ENCODE assay signal across 18 cellular contexts in genomic region chr1:17742590-17742989, GRCh38. TPM values are rescaled to one million over a fixed set of nuclear protein-coding genes. Genes with fewer than 3 reads are reported as not detected.
DNase-seq lines count a peak whose midpoint lies in the region; ATAC-seq and TF ChIP-seq lines count a peak whose summit lies in the region.
"Had no signal": no experiment of that assay in that cellular context is flagged by ENCODE, and none has a peak within 500 bp of the region (broad histone marks: within the 10 kb centered on the region; RNA-seq: fewer than 3 reads in every experiment).

No MANE protein-coding gene starts in this region.

- intact Hi-C loops in activated naive CD4-positive, alpha-beta T cell treated with anti-CD3 and anti-CD28 coated beads for 36 hours (cut with micrococcal nuclease), result no loop called here

- H3K4me1 ChIP-seq in osteoblast (ENCODE audit: insufficient read depth, low read length), result no peaks in the 10 kb centered on the region

- no peaks in the 10 kb centered on the region for H3K9me3 ChIP-seq in osteoblast (ENCODE audit: low read depth, low read length)
- H3K9me3 ChIP-seq: mucosa of descending colon had no signal

- TF ChIP-seq CTCF in fibroblast of mammary gland (conservative IDR thresholded peaks at IDR 0.05; ENCODE audit: control insufficient read depth, insufficient read depth, low read depth, low read length) (no peak), osteoblast (IDR thresholded peaks at IDR 0.05; ENCODE audit: extremely low read depth, low read depth, low read length) (no peak)

- H3K27me3 ChIP-seq in osteoblast (ENCODE audit: insufficient read depth, low read length), result peaks cover 8% of the 10 kb centered on the region

- H3K4me3 Mint-ChIP-seq in activated naive CD4-positive, alpha-beta T cell treated with anti-CD3 and anti-CD28 coated beads for 36 hours, result no peak overlapping the region
- H3K4me3 Mint-ChIP-seq: dendritic cell treated with granulocyte-macrophage colony-stimulating factor and Interleukin-4, amounts not matched to agents 40 ng/mL and 50 ng/mL, for 4 days; H9 had no signal

- no peak overlapping the region for H3K27ac ChIP-seq in osteoblast (ENCODE audit: low read depth, low read length)
- H3K27ac ChIP-seq: epithelial cell of prostate, RWPE1 had no signal

- no peak for ATAC-seq in stimulated activated naive CD8-positive, alpha-beta T cell treated with anti-CD3 and anti-CD28 coated beads, Interleukin-15, Interleukin-2, amounts not matched to agents 100 U/mL and 50 U/mL, for 24 hours
- ATAC-seq: mucosa of descending colon, sciatic nerve had no signal

- H3K27me3 Mint-ChIP-seq in activated naive CD4-positive, alpha-beta T cell treated with anti-CD3 and anti-CD28 coated beads for 36 hours (ENCODE audit: low read depth), result peaks cover 15% of the 10 kb centered on the region

- no peak overlapping the region for H3K4me3 ChIP-seq in fibroblast of mammary gland (ENCODE audit: control insufficient read depth, low read depth, low read length)
- H3K4me3 ChIP-seq in osteoblast (ENCODE audit: insufficient read depth, low read length), result no peak overlapping the region
- H3K4me3 ChIP-seq: mucosa of descending colon had no signal

- no peaks in the 10 kb centered on the region for H4K20me1 ChIP-seq in osteoblast (ENCODE audit: insufficient read depth, low read length)

- H3K79me2 ChIP-seq in osteoblast (ENCODE audit: insufficient read depth, low read length), result no peaks in the 10 kb centered on the region

- CTCF ChIA-PET in activated naive CD4-positive, alpha-beta T cell treated with anti-CD3 and anti-CD28 coated beads for 36 hours (lab: Charles Lee), result no interaction called here

- H3K9me3 Mint-ChIP-seq in activated naive CD4-positive, alpha-beta T cell treated with anti-CD3 and anti-CD28 coated beads for 36 hours, result no peaks in the 10 kb centered on the region
- H3K9me3 Mint-ChIP-seq: dendritic cell treated with granulocyte-macrophage colony-stimulating factor and Interleukin-4, amounts not matched to agents 40 ng/mL and 50 ng/mL, for 4 days; H9 had no signal

- H3K27ac Mint-ChIP-seq in activated naive CD4-positive, alpha-beta T cell treated with anti-CD3 and anti-CD28 coated beads for 36 hours, result no peak overlapping the region
- H3K27ac Mint-ChIP-seq: dendritic cell treated with granulocyte-macrophage colony-stimulating factor and Interleukin-4, amounts not matched to agents 40 ng/mL and 50 ng/mL, for 4 days; H9 had no signal

- no peak overlapping the region for H3K4me2 ChIP-seq in osteoblast (ENCODE audit: insufficient read depth, low read length)

- DNase-seq in DMS79 (lab: John Stamatoyannopoulos, UW) (peak; percentile 64), NCI-H1105 treated with DMSO at 0.1 percent for 48 hours (lab: John Stamatoyannopoulos, UW) (peak; percentile 48), fibroblast of mammary gland (ENCODE audit: low read depth) (peak; percentile 59), osteoblast (ENCODE audit: insufficient read length, low spot score, missing footprints) (peak; percentile 81)
- no peak for DNase-seq in activated T-cell treated with anti-CD3 and anti-CD28 coated beads, Interleukin-2, amount 50 U/mL, for 48 hours
- DNase-seq in stimulated activated naive CD8-positive, alpha-beta T cell treated with anti-CD3 and anti-CD28 coated beads, Interleukin-15, Interleukin-2, amounts not matched to agents 100 U/mL and 50 U/mL, for 24 hours, result no peak
- DNase-seq in activated naive CD4-positive, alpha-beta T cell treated with anti-CD3 and anti-CD28 coated beads for 36 hours, result no peak
- DNase-seq: activated effector memory CD4-positive, alpha-beta T cell treated with Interleukin-2 at 50 U/mL for 16 hours; H9; kidney; mucosa of descending colon; NCI-H2107; stimulated activated CD4-positive, alpha-beta T cell treated with anti-CD3 and anti-CD28 coated beads, Interleukin-2, amount 100 ng/mL, for 24 hours had no signal

- no peaks in the 10 kb centered on the region for H3K4me1 Mint-ChIP-seq in activated naive CD4-positive, alpha-beta T cell treated with anti-CD3 and anti-CD28 coated beads for 36 hours (ENCODE audit: low read depth)

- H3K36me3 ChIP-seq in osteoblast (ENCODE audit: insufficient read depth, low read length), result no peaks in the 10 kb centered on the region

- no peaks in the 10 kb centered on the region for H3K36me3 Mint-ChIP-seq in activated naive CD4-positive, alpha-beta T cell treated with anti-CD3 and anti-CD28 coated beads for 36 hours (ENCODE audit: low read depth)

- H2AFZ ChIP-seq in osteoblast (ENCODE audit: low read length), result no peak overlapping the region

RNA-seq across cellular contexts. Expression of gene ACTL8, which starts 12.5 kb away (rescaled TPM):
- total RNA-seq in osteoblast, result not detected in 2 replicates
- under 1 TPM in 1 of 2 experiments, not detected in 1; 0.12 TPM for total RNA-seq in activated naive CD4-positive, alpha-beta T cell treated with anti-CD3 and anti-CD28 coated beads for 36 hours
- total RNA-seq: H9; kidney; sciatic nerve; T-helper 1 cell treated with Interleukin-12 subunit alpha and Interleukin-12 subunit beta and Interleukin-4 antibody, amounts not matched to agents 30 ng/mL and 1 ng/mL, for 36 hours had no signal

Comparison
In these comparisons a context has a peak if more than half of its experiments do, and no peak if none do; other contexts are left out.
1. DNase-seq: peak in DMS79 (single experiment), NCI-H1105 treated with DMSO at 0.1 percent for 48 hours (single experiment), fibroblast of mammary gland (single experiment) and osteoblast (single experiment); none in activated T-cell treated with anti-CD3 and anti-CD28 coated beads, Interleukin-2, amount 50 U/mL, for 48 hours (0 of 2), stimulated activated naive CD8-positive, alpha-beta T cell treated with anti-CD3 and anti-CD28 coated beads, Interleukin-15, Interleukin-2, amounts not matched to agents 100 U/mL and 50 U/mL, for 24 hours (single experiment) and activated naive CD4-positive, alpha-beta T cell treated with anti-CD3 and anti-CD28 coated beads for 36 hours (single experiment).